In genomic region chr19:15280915-15281683, GRCh38 we compare ENCODE assay signal across 8 cellular contexts. TPM values are rescaled to one million over a fixed set of nuclear protein-coding genes. Genes with fewer than 3 reads are reported as not detected.
DNase-seq lines count a peak whose midpoint lies in the region; ATAC-seq and TF ChIP-seq lines count a peak whose summit lies in the region.

No MANE protein-coding gene starts in this region.

- CTCF ChIA-PET in activated CD8-positive, alpha-beta memory T cell treated with anti-CD3 and anti-CD28 coated beads, Interleukin-2, amount 10 ng/mL, durations not matched to agents 7 days and 5 days (lab: Charles Lee), result interaction anchor here (0.6 to 0.9 kb wide), 2 partner anchors 12 to 189 kb away, joined by 3 read pairs; no protein-coding TSS in a partner anchor
- CTCF ChIA-PET in MCF 10A (lab: Yijun Ruan, JAX), result interaction anchor here (0.5 to 1.6 kb wide), 3 partner anchors 31 to 95 kb away, joined by 3 to 5 read pairs (median 3); no protein-coding TSS in a partner anchor

- intact Hi-C loops in MCF 10A (cut with micrococcal nuclease), result loop anchor here (5.0 kb wide), 1 partner anchor 41 kb away; no protein-coding TSS in a partner anchor

- POLR2A ChIA-PET in MCF 10A (lab: Yijun Ruan, JAX), result interaction anchor here (0.6 to 6.1 kb wide), 10 partner anchors 15 to 98 kb away, joined by 3 to 50 read pairs (median 6); partner anchors contain the start of genes AKAP8 and BRD4

- no peaks in the 10 kb centered on the region for H3K36me3 ChIP-seq in kidney epithelial cell (ENCODE audit: control insufficient read depth, insufficient read depth, low read length)

- no peak overlapping the region for H3K4me3 Mint-ChIP-seq in activated CD8-positive, alpha-beta memory T cell treated with anti-CD3 and anti-CD28 coated beads, Interleukin-2, amount 10 ng/mL, durations not matched to agents 7 days and 5 days
- H3K4me3 Mint-ChIP-seq in MCF 10A (ENCODE audit: unreplicated experiment), result peak overlapping the region; percentile 17

- no peaks in the 10 kb centered on the region for H3K9me3 Mint-ChIP-seq in activated CD8-positive, alpha-beta memory T cell treated with anti-CD3 and anti-CD28 coated beads, Interleukin-2, amount 10 ng/mL, durations not matched to agents 7 days and 5 days (ENCODE audit: low read depth)
- H3K9me3 Mint-ChIP-seq in MCF 10A (ENCODE audit: unreplicated experiment), result no peaks in the 10 kb centered on the region

- H3K27me3 Mint-ChIP-seq in activated CD8-positive, alpha-beta memory T cell treated with anti-CD3 and anti-CD28 coated beads, Interleukin-2, amount 10 ng/mL, durations not matched to agents 7 days and 5 days, result no peaks in the 10 kb centered on the region
- H3K27me3 Mint-ChIP-seq in MCF 10A (ENCODE audit: insufficient read depth, unreplicated experiment), result no peaks in the 10 kb centered on the region

- peaks cover 60% of the 10 kb centered on the region for H3K4me1 Mint-ChIP-seq in activated CD8-positive, alpha-beta memory T cell treated with anti-CD3 and anti-CD28 coated beads, Interleukin-2, amount 10 ng/mL, durations not matched to agents 7 days and 5 days
- peaks cover 57% of the 10 kb centered on the region for H3K4me1 Mint-ChIP-seq in MCF 10A (ENCODE audit: insufficient read depth, unreplicated experiment)

- no peaks in the 10 kb centered on the region for H3K36me3 Mint-ChIP-seq in activated CD8-positive, alpha-beta memory T cell treated with anti-CD3 and anti-CD28 coated beads, Interleukin-2, amount 10 ng/mL, durations not matched to agents 7 days and 5 days
- peaks cover 14% of the 10 kb centered on the region for H3K36me3 Mint-ChIP-seq in MCF 10A (ENCODE audit: insufficient read depth, unreplicated experiment)

- no peak for ATAC-seq in activated CD8-positive, alpha-beta memory T cell treated with anti-CD3 and anti-CD28 coated beads, Interleukin-2, amount 10 ng/mL, durations not matched to agents 7 days and 5 days
- no peak for ATAC-seq in GM21717 (IDR thresholded peaks at IDR 0.05; ENCODE audit: unreplicated experiment)

- BruUV-seq in MCF 10A (replicated peaks; lab: Mats Ljungman, UMichigan), result TSS peak; percentile 18

- peak overlapping the region; percentile 35 for H3K27ac Mint-ChIP-seq in activated CD8-positive, alpha-beta memory T cell treated with anti-CD3 and anti-CD28 coated beads, Interleukin-2, amount 10 ng/mL, durations not matched to agents 7 days and 5 days
- H3K27ac Mint-ChIP-seq in MCF 10A (ENCODE audit: low read depth, unreplicated experiment), result peak overlapping the region; percentile 63

- no peak overlapping the region for H3K4me3 ChIP-seq in kidney epithelial cell (ENCODE audit: low read depth, low read length)
- no peak overlapping the region for H3K4me3 ChIP-seq in skin epidermis

- TF ChIP-seq CTCF in MCF 10A (IDR thresholded peaks at IDR 0.05; ENCODE audit: unreplicated experiment), result no peak
- peak; percentile 61 for TF ChIP-seq CTCF in kidney epithelial cell (IDR thresholded peaks at IDR 0.05; ENCODE audit: insufficient read depth, low read length, poor library complexity, severe bottlenecking)

- peak overlapping the region in 20 of 21 experiments; percentile 23 to 83 (median 64) for H3K27ac ChIP-seq in skin epidermis

- DNase-seq in activated CD8-positive, alpha-beta memory T cell treated with anti-CD3 and anti-CD28 coated beads, Interleukin-2, amount 10 ng/mL, durations not matched to agents 7 days and 5 days, result no peak
- no peak for DNase-seq in activated CD8-positive, alpha-beta memory T cell treated with anti-CD3 and anti-CD28 coated beads for 24 hours
- DNase-seq in NCI-H446 treated with DMSO at 0.1 percent for 48 hours (lab: John Stamatoyannopoulos, UW), result peak; percentile 82
- peak; percentile 91 for DNase-seq in MCF 10A (ENCODE audit: unreplicated experiment)
- no peak for DNase-seq in kidney epithelial cell (ENCODE audit: low read depth)
- DNase-seq in KG1 (lab: John Stamatoyannopoulos, UW), result no peak

- no peaks in the 10 kb centered on the region for H3K27me3 ChIP-seq in kidney epithelial cell (ENCODE audit: control insufficient read depth, insufficient read depth, low read length)

RNA-seq across cellular contexts. Expression of gene EPHX3, which starts 48.9 kb away (rescaled TPM):
- total RNA-seq in activated CD8-positive, alpha-beta memory T cell treated with anti-CD3 and anti-CD28 coated beads, Interleukin-2, amount 10 ng/mL, durations not matched to agents 7 days and 5 days, result under 1 TPM in 1 of 2 experiments, not detected in 1; 0.19 TPM
- total RNA-seq in MCF 10A (2022), result 0.96 and 1.1 TPM in 2 replicates
- 0.79 and 3.4 TPM in 2 replicates for total RNA-seq in kidney epithelial cell

RNA-seq across cellular contexts. Expression of gene BRD4, which starts 51.2 kb away (rescaled TPM):
- 100 to 1,000 TPM; 123 to 125 TPM for total RNA-seq in activated CD8-positive, alpha-beta memory T cell treated with anti-CD3 and anti-CD28 coated beads, Interleukin-2, amount 10 ng/mL, durations not matched to agents 7 days and 5 days
- total RNA-seq in MCF 10A (2022), result 167 and 189 TPM in 2 replicates
- total RNA-seq in kidney epithelial cell, result 42.4 and 48.1 TPM in 2 replicates

Comparison
In these comparisons a context has a peak if more than half of its experiments do, and no peak if none do; other contexts are left out.
1. DNase-seq: peak in NCI-H446 treated with DMSO at 0.1 percent for 48 hours (single experiment) and MCF 10A (single experiment); none in activated CD8-positive, alpha-beta memory T cell treated with anti-CD3 and anti-CD28 coated beads, Interleukin-2, amount 10 ng/mL, durations not matched to agents 7 days and 5 days (single experiment), activated CD8-positive, alpha-beta memory T cell treated with anti-CD3 and anti-CD28 coated beads for 24 hours (single experiment), kidney epithelial cell (single experiment) and KG1 (single experiment).